Comparison of ENCODE assay signal across 27 cellular contexts in the genomic region with DNA sequence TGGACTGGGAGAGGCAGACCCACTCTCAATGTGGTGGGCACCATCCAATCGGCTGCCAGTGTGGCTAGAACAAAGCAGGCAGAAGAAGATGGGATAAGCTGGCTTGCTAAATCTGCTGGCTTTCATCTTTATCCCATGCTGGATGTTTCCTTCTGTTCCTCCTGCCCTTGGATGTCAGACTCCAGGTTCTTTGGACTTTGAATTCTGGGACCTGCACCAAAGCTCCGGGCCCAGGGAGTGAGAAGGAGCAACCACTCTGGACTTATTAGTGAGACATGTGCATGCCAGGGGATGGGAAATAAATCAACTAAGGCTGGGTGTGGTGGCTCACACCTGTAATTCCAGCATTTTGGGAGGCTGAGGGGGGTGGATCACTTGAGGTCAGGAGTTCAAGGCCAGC. TPM values are rescaled to one million over a fixed set of nuclear protein-coding genes. Genes with fewer than 3 reads are reported as not detected.
DNase-seq lines count a peak whose midpoint lies in the region; ATAC-seq, FAIRE-seq and TF ChIP-seq lines count a peak whose summit lies in the region.
"Had no signal": no experiment of that assay in that cellular context is flagged by ENCODE, and none has a peak within 500 bp of the region (broad histone marks: within the 10 kb centered on the region; RNA-seq: fewer than 3 reads in every experiment).

No MANE protein-coding gene starts in this region.

- POLR2A ChIA-PET in HepG2 (lab: Yijun Ruan, JAX): no interaction called here

- no peak for FAIRE-seq in HepG2 (lab: Jason Lieb, UNC)
- FAIRE-seq: A204.1, GM12878, GM12892, GM18507 had no signal

- H3K27me3 ChIP-seq in liver (ENCODE audit: control insufficient read depth in 4 of 4, insufficient read depth in 4 of 4, low read length in 3 of 4) (no peaks in the 10 kb centered on the region), HepG2 (ENCODE audit: control insufficient read depth in 1 of 2, insufficient read depth in 2 of 2, low read length in 2 of 2) (no peaks in the 10 kb centered on the region), gastrocnemius medialis (no peaks in the 10 kb centered on the region), smooth muscle cell (ENCODE audit: low read depth) (no peaks in the 10 kb centered on the region), left lung (no peaks in the 10 kb centered on the region)
- H3K27me3 ChIP-seq: BE2C, BLaER1 had no signal

- H3K9me3 ChIP-seq in liver (ENCODE audit: control insufficient read depth in 4 of 4, low read length in 3 of 4): no peaks in the 10 kb centered on the region
- no peaks in the 10 kb centered on the region for H3K9me3 ChIP-seq in HepG2 (ENCODE audit: low read length)
- no peaks in the 10 kb centered on the region for H3K9me3 ChIP-seq in gastrocnemius medialis
- no peaks in the 10 kb centered on the region for H3K9me3 ChIP-seq in smooth muscle cell (replicated peaks; ENCODE audit: low read depth)
- no peaks in the 10 kb centered on the region for H3K9me3 ChIP-seq in left lung
- H3K9me3 ChIP-seq: BE2C, BLaER1 had no signal

- in situ Hi-C loops in HepG2 (cut with HindIII; ENCODE audit: extremely low pct_ligation_motif_present, low pct_unique_long_range_greater_than_20kb) (no loop called here), gastrocnemius medialis (cut with MboI; ENCODE audit: low sequenced_read_pairs in 4 of 4) (no loop called here)

- CTCF ChIA-PET in HepG2 (lab: Yijun Ruan, JAX; ENCODE audit: low intra/inter-chr PET ratio, low total read pairs): no interaction called here

- 63% methylated on average over 2 of the region's 2 CpGs for WGBS in liver
- WGBS in HepG2 (ENCODE audit: low lambda C conversion rate): 23% methylated on average over 2 of the region's 2 CpGs
- 100% methylated on average over 2 of the region's 2 CpGs for WGBS in smooth muscle cell (ENCODE audit: low lambda C conversion rate)

- TF ChIP-seq CTCF in liver (IDR thresholded peaks at IDR 0.05; ENCODE audit: low read depth, low read length, missing input control) (no peak), HepG2 (CRISPR knock-in tag; IDR thresholded peaks at IDR 0.05) (no peak), gastrocnemius medialis (IDR thresholded peaks at IDR 0.05 in 4 of 5, conservative IDR thresholded peaks at IDR 0.05 in 1 of 5) (no peak), smooth muscle cell (IDR thresholded peaks at IDR 0.05; ENCODE audit: borderline replicate concordance, insufficient read depth, poor library complexity, severe bottlenecking) (no peak), left lung (IDR thresholded peaks at IDR 0.05) (no peak)

- TF ChIP-seq EP300 in HepG2 (IDR thresholded peaks at IDR 0.05; ENCODE audit: low read depth in 2 of 2, low read length in 2 of 2) (no peak), HepG2 (CRISPR knock-in tag; IDR thresholded peaks at IDR 0.05; ENCODE audit: borderline replicate concordance) (no peak)

- H3K4me2 ChIP-seq in HepG2 (ENCODE audit: low read depth, low read length) (no peak overlapping the region), smooth muscle cell (no peak overlapping the region)
- H3K4me2 ChIP-seq: BLaER1 had no signal

- BruUV-seq in HepG2 (replicated peaks; lab: Mats Ljungman, UMichigan): no TSS peak

- H3K36me3 ChIP-seq in liver (ENCODE audit: control insufficient read depth in 4 of 4, insufficient read depth in 3 of 4, low read depth in 1 of 4, low read length in 3 of 4) (no peaks in the 10 kb centered on the region), HepG2 (replicated peaks in 1 of 2; ENCODE audit: control insufficient read depth in 1 of 2, insufficient read depth in 2 of 2, low read length in 2 of 2) (no peaks in the 10 kb centered on the region), gastrocnemius medialis (no peaks in the 10 kb centered on the region), smooth muscle cell (ENCODE audit: low read depth) (no peaks in the 10 kb centered on the region), left lung (no peaks in the 10 kb centered on the region)
- H3K36me3 ChIP-seq: BE2C, BLaER1 had no signal

- intact Hi-C loops in HepG2 (cut with micrococcal nuclease; ENCODE audit: unreplicated experiment): no loop called here
- intact Hi-C loops in gastrocnemius medialis (cut with DNase I; ENCODE audit: low total_unique reads): no loop called here
- intact Hi-C loops in left lung (cut with DNase I): no loop called here

- no peak overlapping the region for H3K4me3 ChIP-seq in liver (ENCODE audit: low read depth in 1 of 3, low read length in 3 of 3)
- H3K4me3 ChIP-seq in HepG2 (replicated peaks in 1 of 3; ENCODE audit: insufficient read depth in 1 of 3, low read depth in 2 of 3, low read length in 3 of 3): no peak overlapping the region
- no peak overlapping the region for H3K4me3 ChIP-seq in gastrocnemius medialis
- no peak overlapping the region for H3K4me3 ChIP-seq in smooth muscle cell
- no peak overlapping the region for H3K4me3 ChIP-seq in left lung
- H3K4me3 ChIP-seq: BLaER1, GM12878 had no signal

- TF ChIP-seq RAD21 in liver (IDR thresholded peaks at IDR 0.05) (peak in 1 of 2 donors; percentile 25), HepG2 (CRISPR knock-in tag; IDR thresholded peaks at IDR 0.05) (no peak)

- DNase-seq in HepG2 (ENCODE audit: low spot score) (no peak), left lobe of liver (ENCODE audit: low spot score) (peak; percentile 69), gastrocnemius medialis (peak in 1 of 2 donors; percentile 5), smooth muscle cell (lab: John Stamatoyannopoulos, UW; ENCODE audit: unreplicated experiment) (no peak), left lung (no peak)
- DNase-seq: ACHN; BE2C; C1 segment of cervical spinal cord; CD4-positive, alpha-beta memory T cell; CD4-positive, CD25-positive, alpha-beta regulatory T cell; CD8-positive, alpha-beta memory T cell; COR-L47; DMS 273 treated with DMSO at 0.1 percent for 48 hours; DMS153; DMS53; DMS79; DND-41; EL; GDM1 had no signal

- H3K79me2 ChIP-seq in HepG2 (ENCODE audit: insufficient read depth, low read length) (no peaks in the 10 kb centered on the region), smooth muscle cell (ENCODE audit: low read depth) (no peaks in the 10 kb centered on the region)

- H3K9ac ChIP-seq in liver (ENCODE audit: low read depth in 1 of 2, low read length in 2 of 2): no peak overlapping the region
- H3K9ac ChIP-seq in HepG2 (ENCODE audit: insufficient read depth, low read depth, low read length): no peak overlapping the region
- no peak overlapping the region for H3K9ac ChIP-seq in smooth muscle cell (ENCODE audit: low read depth)
- H3K9ac ChIP-seq: BLaER1 had no signal

- H3F3A ChIP-seq in smooth muscle cell (ENCODE audit: low read depth): no peaks in the 10 kb centered on the region

- ATAC-seq in HepG2: no peak
- ATAC-seq in left lobe of liver: peak; percentile 66
- no peak for ATAC-seq in gastrocnemius medialis
- ATAC-seq in left lung: no peak
- ATAC-seq in HG02610 (IDR thresholded peaks at IDR 0.05; ENCODE audit: unreplicated experiment): no peak
- ATAC-seq: GM12878 had no signal

- H4K20me1 ChIP-seq in HepG2 (ENCODE audit: insufficient read depth, low read length) (no peaks in the 10 kb centered on the region), smooth muscle cell (ENCODE audit: low read depth) (no peaks in the 10 kb centered on the region)
- H4K20me1 ChIP-seq: BLaER1 had no signal

- H3K27ac ChIP-seq in liver (ENCODE audit: low read depth in 1 of 2, low read length in 2 of 2): no peak overlapping the region
- H3K27ac ChIP-seq in HepG2 (ENCODE audit: extremely low read length, insufficient read depth, low read length): no peak overlapping the region
- peak overlapping the region in 3 of 4 donors; percentile 87 to 98 (median 88) for H3K27ac ChIP-seq in gastrocnemius medialis
- H3K27ac ChIP-seq in smooth muscle cell (ENCODE audit: low read depth): no peak overlapping the region
- no peak overlapping the region for H3K27ac ChIP-seq in left lung
- H3K27ac ChIP-seq: 22Rv1, BLaER1 had no signal

- H3K4me1 ChIP-seq in liver (ENCODE audit: control insufficient read depth in 4 of 4, insufficient read depth in 4 of 4, low read length in 3 of 4): peaks cover 6 to 38% (median 18%) of the 10 kb centered on the region in 4 donors
- peaks cover 16% of the 10 kb centered on the region for H3K4me1 ChIP-seq in HepG2 (ENCODE audit: insufficient read depth, low read length)
- peaks cover 18 to 27% of the 10 kb centered on the region in 2 donors for H3K4me1 ChIP-seq in gastrocnemius medialis
- H3K4me1 ChIP-seq in smooth muscle cell (ENCODE audit: low read depth): no peaks in the 10 kb centered on the region
- H3K4me1 ChIP-seq in left lung: no peaks in the 10 kb centered on the region
- H3K4me1 ChIP-seq: BE2C, BLaER1 had no signal

- H2AFZ ChIP-seq in HepG2 (ENCODE audit: low read length) (no peak overlapping the region), smooth muscle cell (ENCODE audit: low read depth) (no peak overlapping the region)

- TF ChIP-seq POLR2A in HepG2 (IDR thresholded peaks at IDR 0.05; ENCODE audit: insufficient read depth in 1 of 2, low read depth in 2 of 2, low read length in 2 of 2) (no peak), gastrocnemius medialis (IDR thresholded peaks at IDR 0.05) (no peak)

RNA-seq across cellular contexts. Expression of a gene that starts 20.0 kb away (rescaled TPM):
- total RNA-seq in liver (10 to 100 TPM; 12.7 to 22.5 TPM), HepG2 (2016; rRNA removed; fragmentation: Illumina TruSeq; extraction: Trizol) (10.9 and 18.7 TPM in 2 replicates), left lobe of liver (11.2 TPM), gastrocnemius medialis (100 to 1,000 TPM in 1 of 4 donors, 10 to 100 TPM in 3; 43.3 to 115 (median 78.9) TPM), smooth muscle cell (13.4 and 14.9 TPM in 2 replicates), left lung (10 to 100 TPM; 17.9 to 26.2 TPM)
- polyA plus RNA-seq in liver (1 to 10 TPM; 7.1 to 8.1 TPM), HepG2 (2011; rRNA removed) (3.9 TPM in 2 replicates), smooth muscle cell (7.4 and 7.7 TPM in 2 replicates)
- 2.9 and 3.2 TPM in 2 replicates for total RNA-seq in HepG2 (2016; cell fraction: cytosol; rRNA removed; fragmentation: Illumina TruSeq; extraction: Trizol; ENCODE audit: low read depth)
- 11.5 and 16.9 TPM in 2 replicates for total RNA-seq in HepG2 (2016; cell fraction: insoluble cytoplasmic fraction; rRNA removed; fragmentation: Illumina TruSeq; extraction: Trizol)
- 9.0 and 9.8 TPM in 2 replicates for total RNA-seq in HepG2 (2016; cell fraction: membrane; rRNA removed; fragmentation: Illumina TruSeq; extraction: Trizol)
- 8.9 and 9.6 TPM in 2 replicates for total RNA-seq in HepG2 (2016; cell fraction: nucleus; rRNA removed; fragmentation: Illumina TruSeq; extraction: Trizol)
- polyA plus RNA-seq in HepG2 (2011; cell fraction: cytosol; rRNA removed): 2.0 and 3.4 TPM in 2 replicates
- polyA plus RNA-seq in HepG2 (2011; cell fraction: nucleus; rRNA removed): 1.5 and 1.7 TPM in 2 replicates
- 6.5 and 7.2 TPM in 2 replicates for polyA plus RNA-seq in HepG2 (2012)
- polyA plus RNA-seq in HepG2 (2016; cell fraction: cytosol; fragmentation: Illumina TruSeq; extraction: Trizol; ENCODE audit: low read depth): 1.2 TPM in 2 replicates
- 15.7 and 16.2 TPM in 2 replicates for polyA plus RNA-seq in HepG2 (2016; cell fraction: insoluble cytoplasmic fraction; fragmentation: Illumina TruSeq; extraction: Trizol; ENCODE audit: low read depth)
- 4.6 and 4.7 TPM in 2 replicates for polyA plus RNA-seq in HepG2 (2016; cell fraction: membrane; fragmentation: Illumina TruSeq; extraction: Trizol; ENCODE audit: low read depth)
- 10.4 and 11.5 TPM in 2 replicates for polyA plus RNA-seq in HepG2 (2016; cell fraction: nucleus; fragmentation: Illumina TruSeq; extraction: Trizol; ENCODE audit: insufficient read depth, low read depth)
- 5.5 and 9.0 TPM in 2 replicates for polyA minus RNA-seq in HepG2 (2011; rRNA and poly(A)+ RNA removed; ENCODE audit: low replicate concordance)
- 4.7 and 6.8 TPM in 2 replicates for polyA minus RNA-seq in HepG2 (2011; cell fraction: cytosol; rRNA and poly(A)+ RNA removed)
- polyA minus RNA-seq in HepG2 (2011; cell fraction: nucleus; rRNA and poly(A)+ RNA removed): 5.5 and 6.8 TPM in 2 replicates

Comparison
In these comparisons a context has a peak if more than half of its experiments do, and no peak if none do; other contexts are left out.
1. H3K27ac ChIP-seq: peak in gastrocnemius medialis (3 of 4); none in liver (0 of 2), HepG2 (single experiment), smooth muscle cell (single experiment) and left lung (0 of 2).